In genomic region chr2:219706823-219707281, GRCh38 we compare ENCODE assay signal across 21 cellular contexts.
A peak's percentile ranks its signal among the peaks of the same experiment; 100 is the strongest.
DNase-seq lines count a peak whose midpoint lies in the region; ATAC-seq, FAIRE-seq and TF ChIP-seq lines count a peak whose summit lies in the region.
"Had no signal": no experiment of that assay in that cellular context is flagged by ENCODE, and none has a peak within 500 bp of the region (broad histone marks: within the 10 kb centered on the region; RNA-seq: fewer than 3 reads in every experiment).

No MANE protein-coding gene starts in this region.

- H2BK12ac ChIP-seq in H1 (ENCODE audit: low read depth, low read length): peak overlapping the region; percentile 51; the same call in 1 of the 2 replicates

- peak overlapping the region; percentile 55; the same call in 1 of the 2 replicates for H2BK15ac ChIP-seq in H1 (ENCODE audit: low read length)

- no peaks in the 10 kb centered on the region for H3K23me2 ChIP-seq in H1 (ENCODE audit: low read depth, low read length)

- TF ChIP-seq RAD21 in H1 (IDR thresholded peaks at IDR 0.05 in 1 of 2, conservative IDR thresholded peaks at IDR 0.05 in 1 of 2; ENCODE audit: low read depth in 2 of 2, low read length in 2 of 2): no peak

- no peak for TF ChIP-seq CTCF in H1 (IDR thresholded peaks at IDR 0.05; ENCODE audit: control extremely low read depth in 1 of 3, insufficient read depth in 1 of 3, low read depth in 1 of 3, low read length in 3 of 3)
- TF ChIP-seq CTCF in osteocyte (IDR thresholded peaks at IDR 0.05): no peak

- no peak for TF ChIP-seq EP300 in H1 (IDR thresholded peaks at IDR 0.05; ENCODE audit: borderline replicate concordance in 1 of 2, low read depth in 2 of 2, low read length in 2 of 2)

- no peaks in the 10 kb centered on the region for H3K4me1 Mint-ChIP-seq in osteocyte (ENCODE audit: unreplicated experiment)
- H3K4me1 Mint-ChIP-seq: CD4-positive, alpha-beta memory T cell had no signal

- peaks cover 3% of the 10 kb centered on the region for H3K4me1 ChIP-seq in right cardiac atrium (ENCODE audit: control insufficient read depth, insufficient read depth, low read length)
- peaks cover 1 to 10% (median 7%) of the 10 kb centered on the region in 4 experiments; a peak in 5 of 7 replicates for H3K4me1 ChIP-seq in H1 (replicated peaks in 1 of 4; ENCODE audit: control insufficient read depth in 3 of 4, insufficient read depth in 4 of 4, low read length in 3 of 4)
- peaks cover 64 to 68% (median 68%) of the 10 kb centered on the region in 3 donors for H3K4me1 ChIP-seq in skeletal muscle tissue (ENCODE audit: control insufficient read depth in 3 of 3, insufficient read depth in 3 of 3, low read length in 3 of 3)
- H3K4me1 ChIP-seq: colonic mucosa, right lobe of liver had no signal

- peak overlapping the region; percentile 3; the same call in 1 of the 2 replicates for H2BK20ac ChIP-seq in H1 (ENCODE audit: low read length)

- H4K91ac ChIP-seq in H1 (replicated peaks; ENCODE audit: insufficient read length, low read length): no peak overlapping the region

- H3K9me3 ChIP-seq in right cardiac atrium (ENCODE audit: control insufficient read depth, low read length) (no peaks in the 10 kb centered on the region), H1 (ENCODE audit: insufficient read depth in 2 of 2, low read depth in 1 of 2, low read length in 1 of 2) (no peaks in the 10 kb centered on the region), skeletal muscle tissue (ENCODE audit: control insufficient read depth in 3 of 3, low read length in 3 of 3) (no peaks in the 10 kb centered on the region)
- H3K9me3 ChIP-seq: colonic mucosa, right lobe of liver had no signal

- H3K79me2 ChIP-seq in H1 (ENCODE audit: control insufficient read depth in 1 of 2, insufficient read depth in 2 of 2, low read length in 2 of 2): no peaks in the 10 kb centered on the region

- no peak overlapping the region for H3K27ac Mint-ChIP-seq in osteocyte (ENCODE audit: unreplicated experiment)
- H3K27ac Mint-ChIP-seq: activated T-helper 2 cell treated with anti-CD3 and anti-CD28 coated beads, Interferon-gamma antibody, Interleukin-2, Interleukin-4, amounts not matched to agents 10 μg/mL and 5 μg/mL and 100 μg/mL, durations not matched to agents 14 hours and 24 hours and 36 hours; CD4-positive, alpha-beta memory T cell had no signal

- no peak overlapping the region for H2BK120ac ChIP-seq in H1 (replicated peaks; ENCODE audit: low read depth, low read length)

- no peaks in the 10 kb centered on the region for H3K79me1 ChIP-seq in H1 (ENCODE audit: low read depth, low read length)

- H3K23ac ChIP-seq in H1 (ENCODE audit: insufficient read length): no peak overlapping the region

- H3K14ac ChIP-seq in H1 (ENCODE audit: insufficient read length): no peak overlapping the region

- 0 out of 4 replicates have a peak overlapping the region, but pooled peaks of 1 of the 2 experiments have one; percentile 13 for H3K4me2 ChIP-seq in H1 (ENCODE audit: insufficient read depth in 1 of 2, low read depth in 2 of 2, low read length in 2 of 2)

- peak in 1 of 2 donors; percentile 21 for ATAC-seq in right cardiac atrium
- ATAC-seq in HG02610 (IDR thresholded peaks at IDR 0.05; ENCODE audit: unreplicated experiment): no peak
- ATAC-seq: GM12878 had no signal

- H3K4me3 ChIP-seq in right cardiac atrium (ENCODE audit: low read length) (no peak overlapping the region), H1 (ENCODE audit: extremely low read depth in 1 of 4, insufficient read depth in 2 of 4, low read depth in 3 of 4, low read length in 4 of 4) (no peak overlapping the region), skeletal muscle tissue (ENCODE audit: low read length in 3 of 3) (peak overlapping the region in 1 of 3 donors; percentile 17)
- H3K4me3 ChIP-seq: colonic mucosa, GM12878, right lobe of liver had no signal

- TF ChIP-seq POLR2A in H1 (IDR thresholded peaks at IDR 0.05; ENCODE audit: control extremely low read depth in 1 of 2, low read depth in 2 of 2, low read length in 2 of 2): no peak

- whole genome bisulfite sequencing in right cardiac atrium: 90% methylated on average over 4 of the region's 4 CpGs
- WGBS in H1 (ENCODE audit: extremely low coverage in 1 of 2, insufficient coverage in 1 of 2, insufficient read length in 1 of 2, insufficient replicate concordance in 2 of 2, low coverage in 1 of 2, low lambda C conversion rate in 2 of 2, missing lambda C conversion rate in 1 of 2), 2 experiments: 90% methylated on average over 4 of the region's 4 CpGs; no CpG with 5 or more reads in 1 of the 2 experiments

- H3K27ac ChIP-seq in right cardiac atrium (ENCODE audit: low read length) (peak overlapping the region; percentile 48), H1 (ENCODE audit: low read depth, low read length) (no peak overlapping the region), skeletal muscle tissue (ENCODE audit: low read depth, low read length) (peak overlapping the region; percentile 36)
- H3K27ac ChIP-seq: colonic mucosa, epithelial cell of prostate, right lobe of liver had no signal

- FAIRE-seq in H1 (lab: Jason Lieb, UNC): no peak
- FAIRE-seq: G401.6, GM12878 had no signal

- no peak overlapping the region for H3K4ac ChIP-seq in H1 (replicated peaks; ENCODE audit: insufficient read length, low read depth, low read length)

- H4K5ac ChIP-seq in H1 (ENCODE audit: insufficient read length, low read depth, low read length): no peak overlapping the region

- no peak overlapping the region for H3K9ac ChIP-seq in H1 (replicated peaks in 1 of 4; ENCODE audit: extremely low read depth in 1 of 4, low read depth in 3 of 4, low read length in 3 of 4)
- no peak overlapping the region for H3K9ac ChIP-seq in skeletal muscle tissue (ENCODE audit: low read depth in 1 of 3, low read length in 3 of 3)

- H3K9me3 Mint-ChIP-seq in osteocyte (ENCODE audit: unreplicated experiment): peaks cover 4% of the 10 kb centered on the region
- H3K9me3 Mint-ChIP-seq: activated T-helper 2 cell treated with anti-CD3 and anti-CD28 coated beads, Interferon-gamma antibody, Interleukin-2, Interleukin-4, amounts not matched to agents 10 μg/mL and 5 μg/mL and 100 μg/mL, durations not matched to agents 14 hours and 24 hours and 36 hours; CD4-positive, alpha-beta memory T cell had no signal

- DNase-seq in right cardiac atrium (peak in 1 of 3 donors; percentile 48), cardiac septum (ENCODE audit: low spot score) (no peak), NCI-H226 (peak; percentile 82), H1 (ENCODE audit: low read depth in 1 of 2, low spot score in 2 of 2) (peak in 1 of 2 experiments; percentile 41), osteocyte (ENCODE audit: extremely low spot score, unreplicated experiment) (no peak), ecto neural progenitor cell (ENCODE audit: low spot score) (no peak)
- DNase-seq: activated CD4-positive, CD25-positive, alpha-beta regulatory T cell; amniotic stem cell; CD4-positive, alpha-beta memory T cell; colonic mucosa; glutamatergic neuron; NCI-H2029 treated with DMSO at 0.1 percent for 48 hours; NCI-H748 treated with DMSO at 0.1 percent for 48 hours; right lobe of liver; stimulated activated CD4-positive, alpha-beta T cell treated with anti-CD3 and anti-CD28 coated beads, Interleukin-1b, Interleukin-23, amount 100 ng/mL, for 48 hours had no signal

- H3K27me3 Mint-ChIP-seq in osteocyte (ENCODE audit: unreplicated experiment): peaks cover 16% of the 10 kb centered on the region

- H2AK5ac ChIP-seq in H1 (ENCODE audit: low read depth, low read length): no peak overlapping the region

- H3K56ac ChIP-seq in H1 (replicated peaks; ENCODE audit: insufficient read length, low read depth, low read length): no peak overlapping the region

- POLR2A ChIA-PET in H1 (lab: Charles Lee; ENCODE audit: partially characterized antibody): no interaction called here

- intact Hi-C loops in right cardiac atrium (cut with DNase I): no loop called here
- intact Hi-C loops in cardiac septum (cut with DNase I): no loop called here

- CTCF ChIA-PET in H1 (lab: Charles Lee; ENCODE audit: partially characterized antibody): interaction anchor here (1.0 to 3.7 kb wide), 3 partner anchors 17 to 143 kb away, joined by 3 to 25 read pairs (median 3); no protein-coding TSS in a partner anchor

- no peaks in the 10 kb centered on the region for H3K36me3 Mint-ChIP-seq in osteocyte (ENCODE audit: unreplicated experiment)
- H3K36me3 Mint-ChIP-seq: CD4-positive, alpha-beta memory T cell had no signal

- H3K27me3 ChIP-seq in right cardiac atrium (ENCODE audit: control insufficient read depth, insufficient read depth): no peaks in the 10 kb centered on the region
- H3K27me3 ChIP-seq in H1 (replicated peaks in 1 of 4; ENCODE audit: control insufficient read depth in 3 of 4, extremely low read depth in 1 of 4, insufficient read depth in 3 of 4, low read length in 3 of 4): 0 out of 7 replicates have a peak, but pooled peaks cover 0 to 2% (median 0%) of the 10 kb centered on the region in 4 experiments
- no peaks in the 10 kb centered on the region for H3K27me3 ChIP-seq in skeletal muscle tissue (ENCODE audit: control insufficient read depth in 3 of 3, insufficient read depth in 3 of 3, low read length in 3 of 3)
- H3K27me3 ChIP-seq: colonic mucosa, right lobe of liver had no signal

- no peak overlapping the region for H3K4me3 Mint-ChIP-seq in osteocyte (ENCODE audit: unreplicated experiment)
- H3K4me3 Mint-ChIP-seq: CD4-positive, alpha-beta memory T cell had no signal

- H4K8ac ChIP-seq in H1 (ENCODE audit: extremely low read depth, insufficient read depth, low read length): no peak overlapping the region

- no peaks in the 10 kb centered on the region for H4K20me1 ChIP-seq in H1 (replicated peaks in 1 of 2; ENCODE audit: control insufficient read depth in 1 of 2, insufficient read depth in 2 of 2, low read length in 2 of 2)

- H2BK5ac ChIP-seq in H1 (ENCODE audit: low read depth, low read length): 0 out of 2 replicates have a peak overlapping the region, but pooled peaks have one; percentile 23

- no peak overlapping the region; the same call in 1 of the 2 replicates for H3K18ac ChIP-seq in H1 (ENCODE audit: extremely low read depth, low read length)

- no peak overlapping the region for H2AFZ ChIP-seq in H1 (ENCODE audit: low read length)

- H3K36me3 ChIP-seq in H1 (ENCODE audit: control insufficient read depth in 2 of 4, insufficient read depth in 4 of 4, low read length in 3 of 4) (no peaks in the 10 kb centered on the region), skeletal muscle tissue (ENCODE audit: control insufficient read depth in 3 of 3, insufficient read depth in 3 of 3, low read length in 3 of 3) (no peaks in the 10 kb centered on the region)
- H3K36me3 ChIP-seq: colonic mucosa, right lobe of liver had no signal

TF ChIP-seq in H1, 55 proteins besides CTCF, POLR2A, EP300 and RAD21:
- TF ChIP-seq KDM1A (IDR thresholded peaks at IDR 0.05; ENCODE audit: borderline replicate concordance, low read length) (no peak), SP2 (IDR thresholded peaks at IDR 0.05; ENCODE audit: low read length) (no peak), KDM4A (IDR thresholded peaks at IDR 0.05; ENCODE audit: low read depth, low read length, severe bottlenecking) (no peak)
